ENCODE assay signal across 9 cellular contexts in genomic region chr3:32902887-32903371, GRCh38. TPM values are rescaled to one million over a fixed set of nuclear protein-coding genes. Genes with fewer than 3 reads are reported as not detected.
A peak's percentile ranks its signal among the peaks of the same experiment; 100 is the strongest.
DNase-seq lines count a peak whose midpoint lies in the region; ATAC-seq and TF ChIP-seq lines count a peak whose summit lies in the region.
"Not testable (repeated sequence)": the region's sequence is repeated elsewhere in the genome, so short reads cannot be mapped to it uniquely, and the experiment has no call there.
"Had no signal": no experiment of that assay in that cellular context is flagged by ENCODE, and none has a peak within 500 bp of the region (broad histone marks: within the 10 kb centered on the region; RNA-seq: fewer than 3 reads in every experiment).

No MANE protein-coding gene starts in this region.

- BruUV-seq in mammary epithelial cell (replicated peaks; lab: Mats Ljungman, UMichigan) = not testable (repeated sequence)

- peaks cover 37% of the 10 kb centered on the region for H3K27me3 Mint-ChIP-seq in activated CD8-positive, alpha-beta memory T cell treated with anti-CD3 and anti-CD28 coated beads, Interleukin-2, amount 10 ng/mL, durations not matched to agents 7 days and 5 days
- H3K27me3 Mint-ChIP-seq in stimulated activated naive B cell treated with anti-CD40 and anti-IgM and Interleukin-4, amounts not matched to agents 10 μg/mL and 1 μg/mL and 100 μg/mL, for 72 hours = peaks cover 14 to 16% of the 10 kb centered on the region in 2 donors

- H3K4me2 ChIP-seq in DND-41 (ENCODE audit: insufficient read depth, low read length) = not testable (repeated sequence)
- H3K4me2 ChIP-seq in mammary epithelial cell (ENCODE audit: insufficient read depth, low read depth, low read length) = peak overlapping the region; percentile 82
- H3K4me2 ChIP-seq in parathyroid adenoma (ENCODE audit: low read length) = peak overlapping the region; percentile 11

- H3K36me3 Mint-ChIP-seq in activated CD8-positive, alpha-beta memory T cell treated with anti-CD3 and anti-CD28 coated beads, Interleukin-2, amount 10 ng/mL, durations not matched to agents 7 days and 5 days; stimulated activated naive B cell treated with anti-CD40 and anti-IgM and Interleukin-4, amounts not matched to agents 10 μg/mL and 1 μg/mL and 100 μg/mL, for 72 hours: not testable (repeated sequence)

- not testable (repeated sequence) for H3K9ac ChIP-seq in DND-41 (ENCODE audit: low read depth, low read length); mammary epithelial cell (ENCODE audit: insufficient read depth, low read length); parathyroid adenoma

- H2AFZ ChIP-seq in DND-41 (ENCODE audit: low read depth, low read length) = not testable (repeated sequence)
- H2AFZ ChIP-seq in mammary epithelial cell (ENCODE audit: low read depth, low read length) (peak overlapping the region; percentile 76), parathyroid adenoma (peak overlapping the region; percentile 88)

- H3K27ac Mint-ChIP-seq in activated CD8-positive, alpha-beta memory T cell treated with anti-CD3 and anti-CD28 coated beads, Interleukin-2, amount 10 ng/mL, durations not matched to agents 7 days and 5 days; stimulated activated naive B cell treated with anti-CD40 and anti-IgM and Interleukin-4, amounts not matched to agents 10 μg/mL and 1 μg/mL and 100 μg/mL, for 72 hours: not testable (repeated sequence)

- not testable (repeated sequence) for H3K36me3 ChIP-seq in DND-41 (ENCODE audit: insufficient read depth, low read length); Peyer's patch; mammary epithelial cell (ENCODE audit: insufficient read depth, low read length); parathyroid adenoma (ENCODE audit: control insufficient read depth, insufficient read depth, low read length)

- CTCF ChIA-PET in activated CD8-positive, alpha-beta memory T cell treated with anti-CD3 and anti-CD28 coated beads, Interleukin-2, amount 10 ng/mL, durations not matched to agents 7 days and 5 days (lab: Charles Lee) = interaction anchor here (0.6 to 3.9 kb wide), 16 partner anchors 9 to 470 kb away, joined by 3 to 18 read pairs (median 3); no protein-coding TSS in a partner anchor
- CTCF ChIA-PET in mammary epithelial cell (lab: Charles Lee; ENCODE audit: low non-redundant PET) = not testable (repeated sequence)

- intact Hi-C loops in mammary epithelial cell (cut with micrococcal nuclease) = loop anchor here (1.0 kb wide), 1 partner anchor 170 kb away; no protein-coding TSS in a partner anchor

- H3K4me3 Mint-ChIP-seq in activated CD8-positive, alpha-beta memory T cell treated with anti-CD3 and anti-CD28 coated beads, Interleukin-2, amount 10 ng/mL, durations not matched to agents 7 days and 5 days = peak overlapping the region; percentile 67
- H3K4me3 Mint-ChIP-seq in stimulated activated naive B cell treated with anti-CD40 and anti-IgM and Interleukin-4, amounts not matched to agents 10 μg/mL and 1 μg/mL and 100 μg/mL, for 72 hours = peak overlapping the region; percentile 79 to 82

- not testable (repeated sequence) for ATAC-seq in DND-41 (ENCODE audit: insufficient read depth, low read depth)
- peak; percentile 84 for ATAC-seq in HG02943 (IDR thresholded peaks at IDR 0.05; ENCODE audit: low read depth, unreplicated experiment)
- ATAC-seq in activated CD8-positive, alpha-beta memory T cell treated with anti-CD3 and anti-CD28 coated beads, Interleukin-2, amount 10 ng/mL, durations not matched to agents 7 days and 5 days = peak; percentile 86
- ATAC-seq in stimulated activated naive B cell treated with anti-CD40 and anti-IgM and Interleukin-4, amounts not matched to agents 10 μg/mL and 1 μg/mL and 100 μg/mL, for 72 hours (replicated peaks) = peak; percentile 48 to 61

- 2% methylated on average over 8 of the region's 31 CpGs for WGBS in mammary epithelial cell (ENCODE audit: low coverage, missing lambda C conversion rate)

- H3K4me1 Mint-ChIP-seq in activated CD8-positive, alpha-beta memory T cell treated with anti-CD3 and anti-CD28 coated beads, Interleukin-2, amount 10 ng/mL, durations not matched to agents 7 days and 5 days; stimulated activated naive B cell treated with anti-CD40 and anti-IgM and Interleukin-4, amounts not matched to agents 10 μg/mL and 1 μg/mL and 100 μg/mL, for 72 hours: not testable (repeated sequence)

- not testable (repeated sequence) for TF ChIP-seq POLR2A in Peyer's patch (IDR thresholded peaks at IDR 0.05)

- H3K27me3 ChIP-seq in DND-41 (ENCODE audit: insufficient read depth, low read length, poor library complexity); Peyer's patch; mammary epithelial cell (ENCODE audit: insufficient read depth, low read length); parathyroid adenoma (ENCODE audit: control insufficient read depth, insufficient read depth, low read length): not testable (repeated sequence)

- peak; percentile 10 for DNase-seq in DND-41
- DNase-seq in Peyer's patch, mammary epithelial cell: not testable (repeated sequence)
- DNase-seq in activated CD8-positive, alpha-beta memory T cell treated with anti-CD3 and anti-CD28 coated beads, Interleukin-2, amount 10 ng/mL, durations not matched to agents 7 days and 5 days = peak; percentile 65
- peak; percentile 24 for DNase-seq in stimulated activated naive B cell treated with anti-CD40 and anti-IgM and Interleukin-4, amounts not matched to agents 10 μg/mL and 1 μg/mL and 100 μg/mL, for 72 hours

- not testable (repeated sequence) for H3K4me3 ChIP-seq in DND-41 (ENCODE audit: low read depth in 1 of 2, low read length in 2 of 2); parathyroid adenoma (ENCODE audit: low read depth, low read length)
- H3K4me3 ChIP-seq in Peyer's patch (peak overlapping the region; percentile 11 to 40 (median 22)), mammary epithelial cell (replicated peaks in 1 of 3; ENCODE audit: insufficient read depth in 1 of 3, low read depth in 2 of 3, low read length in 3 of 3) (peak overlapping the region in 2 of 3 experiments; percentile 34 to 47), iPS-18c (ENCODE audit: insufficient read depth, low read depth, low read length) (peak overlapping the region; percentile 31; the same call in 1 of the 2 replicates)

- H4K20me1 ChIP-seq in DND-41 (ENCODE audit: insufficient read depth, low read length); mammary epithelial cell (ENCODE audit: insufficient read depth, low read length): not testable (repeated sequence)

- H3K4me1 ChIP-seq in DND-41 (ENCODE audit: insufficient read depth, low read length); Peyer's patch; mammary epithelial cell (ENCODE audit: insufficient read depth, low read length); parathyroid adenoma: not testable (repeated sequence)

- not testable (repeated sequence) for H3K9me3 Mint-ChIP-seq in activated CD8-positive, alpha-beta memory T cell treated with anti-CD3 and anti-CD28 coated beads, Interleukin-2, amount 10 ng/mL, durations not matched to agents 7 days and 5 days (ENCODE audit: low read depth); stimulated activated naive B cell treated with anti-CD40 and anti-IgM and Interleukin-4, amounts not matched to agents 10 μg/mL and 1 μg/mL and 100 μg/mL, for 72 hours

- H3K79me2 ChIP-seq in DND-41 (ENCODE audit: insufficient read depth, low read length); mammary epithelial cell (ENCODE audit: insufficient read depth, low read length); parathyroid adenoma: not testable (repeated sequence)

- not testable (repeated sequence) for TF ChIP-seq CTCF in DND-41 (IDR thresholded peaks at IDR 0.05; ENCODE audit: borderline replicate concordance, extremely low read depth, low read length, poor library complexity, severe bottlenecking)
- peak in 4 of 6 experiments; percentile 9 to 44 (median 20) for TF ChIP-seq CTCF in Peyer's patch (IDR thresholded peaks at IDR 0.05)
- peak in 1 of 2 donors; percentile 60 for TF ChIP-seq CTCF in mammary epithelial cell (conservative IDR thresholded peaks at IDR 0.05 in 1 of 2, IDR thresholded peaks at IDR 0.05 in 1 of 2; ENCODE audit: extremely low read depth in 1 of 2, insufficient read depth in 1 of 2, low read depth in 1 of 2, low read length in 2 of 2)
- TF ChIP-seq CTCF in parathyroid adenoma (IDR thresholded peaks at IDR 0.05) = peak; percentile 57

- dilution Hi-C loops in mammary epithelial cell (cut with HindIII; ENCODE audit: low sequenced_read_pairs) = not testable (repeated sequence)

- H3K9me3 ChIP-seq in DND-41 (ENCODE audit: insufficient read depth, low read length, severe bottlenecking); Peyer's patch; mammary epithelial cell (replicated peaks; ENCODE audit: insufficient read depth, low read length); iPS-18c (ENCODE audit: control insufficient read depth, insufficient read depth, low read length); parathyroid adenoma (ENCODE audit: control insufficient read depth, low read length): not testable (repeated sequence)

- H3K27ac ChIP-seq in DND-41 (ENCODE audit: low read length); Peyer's patch; mammary epithelial cell (ENCODE audit: insufficient read depth, low read depth, low read length); parathyroid adenoma: not testable (repeated sequence)

- in situ Hi-C loops in mammary epithelial cell (cut with MboI; ENCODE audit: low sequenced_read_pairs in 2 of 2) = not testable (repeated sequence)

RNA-seq across cellular contexts. Expression of gene CCR4, which starts 48.5 kb away (rescaled TPM):
- total RNA-seq in Peyer's patch (not detected), mammary epithelial cell (not detected)
- 10 to 100 TPM; 22.8 to 42.1 TPM for total RNA-seq in activated CD8-positive, alpha-beta memory T cell treated with anti-CD3 and anti-CD28 coated beads, Interleukin-2, amount 10 ng/mL, durations not matched to agents 7 days and 5 days
- not detected for polyA plus RNA-seq in mammary epithelial cell
- polyA minus RNA-seq in mammary epithelial cell = not detected
- total RNA-seq: GM23248 had no signal
- polyA plus RNA-seq: GM23248 had no signal

Comparison
In these comparisons a context has a peak if more than half of its experiments do, and no peak if none do; other contexts are left out.
1. RNA of gene CCR4, which starts 48.5 kb away (total RNA-seq): 22.8 to 42.1 TPM in activated CD8-positive, alpha-beta memory T cell treated with anti-CD3 and anti-CD28 coated beads, Interleukin-2, amount 10 ng/mL, durations not matched to agents 7 days and 5 days; not detected in Peyer's patch and not detected in mammary epithelial cell; every median in the first group is over 10 times any median in the second.